1 cellular context compared by ENCODE assay signal in the genomic region with DNA sequence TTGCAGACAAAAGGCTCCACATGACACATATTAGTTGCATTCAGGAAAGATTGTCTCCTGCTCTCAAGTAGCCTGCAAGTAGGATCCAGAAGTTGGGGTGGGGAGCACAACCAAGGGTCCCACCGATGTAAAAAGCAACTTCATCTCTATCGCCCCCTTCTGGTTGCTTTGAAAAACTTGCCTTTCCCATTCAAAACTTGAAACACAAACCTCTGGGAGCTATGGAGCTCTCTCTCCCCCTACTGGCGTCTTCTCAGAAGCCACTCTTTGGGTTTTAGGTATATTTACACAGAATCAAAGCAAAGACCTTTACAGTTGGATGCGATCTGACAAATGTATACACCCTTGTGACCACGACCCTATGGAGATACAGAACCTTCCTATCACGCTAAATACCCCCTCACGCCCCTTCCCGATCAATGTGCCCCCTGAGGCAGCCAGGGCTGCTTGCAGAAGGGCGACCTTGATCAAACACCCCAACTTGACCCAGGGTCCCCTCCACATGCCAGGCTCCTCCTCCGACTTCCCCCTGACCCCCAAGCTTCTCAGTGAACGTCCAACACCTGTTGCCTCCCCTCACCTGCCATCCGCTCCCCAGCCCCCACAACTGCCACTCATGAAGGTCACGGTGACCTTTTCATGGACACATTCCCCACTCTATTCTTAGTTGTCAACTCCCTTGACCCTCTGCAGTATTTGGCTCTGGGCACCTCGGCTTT.
A peak's percentile ranks its signal among the peaks of the same experiment; 100 is the strongest.
TF ChIP-seq lines count a peak whose summit lies in the region.

No MANE protein-coding gene starts in this region.

TF ChIP-seq in HepG2, 621 proteins besides CTCF, POLR2A, EP300 and RAD21 (continued from another document and continues in another):
- TF ChIP-seq, protein P1, sequence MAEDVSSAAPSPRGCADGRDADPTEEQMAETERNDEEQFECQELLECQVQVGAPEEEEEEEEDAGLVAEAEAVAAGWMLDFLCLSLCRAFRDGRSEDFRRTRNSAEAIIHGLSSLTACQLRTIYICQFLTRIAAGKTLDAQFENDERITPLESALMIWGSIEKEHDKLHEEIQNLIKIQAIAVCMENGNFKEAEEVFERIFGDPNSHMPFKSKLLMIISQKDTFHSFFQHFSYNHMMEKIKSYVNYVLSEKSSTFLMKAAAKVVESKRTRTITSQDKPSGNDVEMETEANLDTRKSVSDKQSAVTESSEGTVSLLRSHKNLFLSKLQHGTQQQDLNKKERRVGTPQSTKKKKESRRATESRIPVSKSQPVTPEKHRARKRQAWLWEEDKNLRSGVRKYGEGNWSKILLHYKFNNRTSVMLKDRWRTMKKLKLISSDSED (CRISPR knock-in tag; IDR thresholded peaks at IDR 0.05) = no peak
- TF ChIP-seq HMGA1 (CRISPR knock-in tag; conservative IDR thresholded peaks at IDR 0.05) = no peak
- no peak for TF ChIP-seq SOX13 (IDR thresholded peaks at IDR 0.05)
- 0 out of 4 replicates have a peak, but pooled peaks of 1 of the 2 experiments have one; percentile 30 for TF ChIP-seq SOX13 (CRISPR knock-in tag; conservative IDR thresholded peaks at IDR 0.05 in 1 of 2, IDR thresholded peaks at IDR 0.05 in 1 of 2)
- TF ChIP-seq ZNF605 (CRISPR knock-in tag; IDR thresholded peaks at IDR 0.05) = 0 out of 2 replicates have a peak, but pooled peaks have one; percentile 43
- no peak for TF ChIP-seq SP5 (CRISPR knock-in tag; IDR thresholded peaks at IDR 0.05; ENCODE audit: borderline replicate concordance, low read depth)
- TF ChIP-seq, protein P2, sequence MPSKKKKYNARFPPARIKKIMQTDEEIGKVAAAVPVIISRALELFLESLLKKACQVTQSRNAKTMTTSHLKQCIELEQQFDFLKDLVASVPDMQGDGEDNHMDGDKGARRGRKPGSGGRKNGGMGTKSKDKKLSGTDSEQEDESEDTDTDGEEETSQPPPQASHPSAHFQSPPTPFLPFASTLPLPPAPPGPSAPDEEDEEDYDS (CRISPR knock-in tag; IDR thresholded peaks at IDR 0.05) = no peak
- no peak for TF ChIP-seq ZNF883 (CRISPR knock-in tag; IDR thresholded peaks at IDR 0.05; ENCODE audit: not compliant biosample characterization)
- TF ChIP-seq, protein P3, sequence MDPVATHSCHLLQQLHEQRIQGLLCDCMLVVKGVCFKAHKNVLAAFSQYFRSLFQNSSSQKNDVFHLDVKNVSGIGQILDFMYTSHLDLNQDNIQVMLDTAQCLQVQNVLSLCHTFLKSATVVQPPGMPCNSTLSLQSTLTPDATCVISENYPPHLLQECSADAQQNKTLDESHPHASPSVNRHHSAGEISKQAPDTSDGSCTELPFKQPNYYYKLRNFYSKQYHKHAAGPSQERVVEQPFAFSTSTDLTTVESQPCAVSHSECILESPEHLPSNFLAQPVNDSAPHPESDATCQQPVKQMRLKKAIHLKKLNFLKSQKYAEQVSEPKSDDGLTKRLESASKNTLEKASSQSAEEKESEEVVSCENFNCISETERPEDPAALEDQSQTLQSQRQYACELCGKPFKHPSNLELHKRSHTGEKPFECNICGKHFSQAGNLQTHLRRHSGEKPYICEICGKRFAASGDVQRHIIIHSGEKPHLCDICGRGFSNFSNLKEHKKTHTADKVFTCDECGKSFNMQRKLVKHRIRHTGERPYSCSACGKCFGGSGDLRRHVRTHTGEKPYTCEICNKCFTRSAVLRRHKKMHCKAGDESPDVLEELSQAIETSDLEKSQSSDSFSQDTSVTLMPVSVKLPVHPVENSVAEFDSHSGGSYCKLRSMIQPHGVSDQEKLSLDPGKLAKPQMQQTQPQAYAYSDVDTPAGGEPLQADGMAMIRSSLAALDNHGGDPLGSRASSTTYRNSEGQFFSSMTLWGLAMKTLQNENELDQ (CRISPR knock-in tag; IDR thresholded peaks at IDR 0.05; ENCODE audit: borderline replicate concordance) = no peak
- TF ChIP-seq, protein P4, sequence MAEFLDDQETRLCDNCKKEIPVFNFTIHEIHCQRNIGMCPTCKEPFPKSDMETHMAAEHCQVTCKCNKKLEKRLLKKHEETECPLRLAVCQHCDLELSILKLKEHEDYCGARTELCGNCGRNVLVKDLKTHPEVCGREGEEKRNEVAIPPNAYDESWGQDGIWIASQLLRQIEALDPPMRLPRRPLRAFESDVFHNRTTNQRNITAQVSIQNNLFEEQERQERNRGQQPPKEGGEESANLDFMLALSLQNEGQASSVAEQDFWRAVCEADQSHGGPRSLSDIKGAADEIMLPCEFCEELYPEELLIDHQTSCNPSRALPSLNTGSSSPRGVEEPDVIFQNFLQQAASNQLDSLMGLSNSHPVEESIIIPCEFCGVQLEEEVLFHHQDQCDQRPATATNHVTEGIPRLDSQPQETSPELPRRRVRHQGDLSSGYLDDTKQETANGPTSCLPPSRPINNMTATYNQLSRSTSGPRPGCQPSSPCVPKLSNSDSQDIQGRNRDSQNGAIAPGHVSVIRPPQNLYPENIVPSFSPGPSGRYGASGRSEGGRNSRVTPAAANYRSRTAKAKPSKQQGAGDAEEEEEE (CRISPR knock-in tag; IDR thresholded peaks at IDR 0.05; ENCODE audit: borderline replicate concordance) = no peak
- TF ChIP-seq TBX3 (IDR thresholded peaks at IDR 0.05; ENCODE audit: borderline replicate concordance) = no peak
- TF ChIP-seq, protein P5, sequence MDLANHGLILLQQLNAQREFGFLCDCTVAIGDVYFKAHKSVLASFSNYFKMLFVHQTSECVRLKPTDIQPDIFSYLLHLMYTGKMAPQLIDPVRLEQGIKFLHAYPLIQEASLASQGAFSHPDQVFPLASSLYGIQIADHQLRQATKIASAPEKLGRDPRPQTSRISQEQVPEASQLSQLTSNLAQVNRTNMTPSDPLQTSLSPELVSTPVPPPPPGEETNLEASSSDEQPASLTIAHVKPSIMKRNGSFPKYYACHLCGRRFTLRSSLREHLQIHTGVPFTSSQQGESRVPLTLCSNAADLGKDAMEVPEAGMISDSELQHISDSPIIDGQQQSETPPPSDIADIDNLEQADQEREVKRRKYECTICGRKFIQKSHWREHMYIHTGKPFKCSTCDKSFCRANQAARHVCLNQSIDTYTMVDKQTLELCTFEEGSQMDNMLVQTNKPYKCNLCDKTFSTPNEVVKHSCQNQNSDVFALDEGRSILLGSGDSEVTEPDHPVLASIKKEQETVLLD (CRISPR knock-in tag; IDR thresholded peaks at IDR 0.05; ENCODE audit: low read depth) = no peak
- TF ChIP-seq, protein P6, sequence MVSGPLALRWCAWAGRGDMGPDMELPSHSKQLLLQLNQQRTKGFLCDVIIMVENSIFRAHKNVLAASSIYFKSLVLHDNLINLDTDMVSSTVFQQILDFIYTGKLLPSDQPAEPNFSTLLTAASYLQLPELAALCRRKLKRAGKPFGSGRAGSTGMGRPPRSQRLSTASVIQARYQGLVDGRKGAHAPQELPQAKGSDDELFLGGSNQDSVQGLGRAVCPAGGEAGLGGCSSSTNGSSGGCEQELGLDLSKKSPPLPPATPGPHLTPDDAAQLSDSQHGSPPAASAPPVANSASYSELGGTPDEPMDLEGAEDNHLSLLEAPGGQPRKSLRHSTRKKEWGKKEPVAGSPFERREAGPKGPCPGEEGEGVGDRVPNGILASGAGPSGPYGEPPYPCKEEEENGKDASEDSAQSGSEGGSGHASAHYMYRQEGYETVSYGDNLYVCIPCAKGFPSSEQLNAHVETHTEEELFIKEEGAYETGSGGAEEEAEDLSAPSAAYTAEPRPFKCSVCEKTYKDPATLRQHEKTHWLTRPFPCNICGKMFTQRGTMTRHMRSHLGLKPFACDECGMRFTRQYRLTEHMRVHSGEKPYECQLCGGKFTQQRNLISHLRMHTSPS (CRISPR knock-in tag; IDR thresholded peaks at IDR 0.05; ENCODE audit: low read depth) = no peak
- TF ChIP-seq ZNF83 (CRISPR knock-in tag; IDR thresholded peaks at IDR 0.05; ENCODE audit: borderline replicate concordance) = no peak
- TF ChIP-seq, protein P7, sequence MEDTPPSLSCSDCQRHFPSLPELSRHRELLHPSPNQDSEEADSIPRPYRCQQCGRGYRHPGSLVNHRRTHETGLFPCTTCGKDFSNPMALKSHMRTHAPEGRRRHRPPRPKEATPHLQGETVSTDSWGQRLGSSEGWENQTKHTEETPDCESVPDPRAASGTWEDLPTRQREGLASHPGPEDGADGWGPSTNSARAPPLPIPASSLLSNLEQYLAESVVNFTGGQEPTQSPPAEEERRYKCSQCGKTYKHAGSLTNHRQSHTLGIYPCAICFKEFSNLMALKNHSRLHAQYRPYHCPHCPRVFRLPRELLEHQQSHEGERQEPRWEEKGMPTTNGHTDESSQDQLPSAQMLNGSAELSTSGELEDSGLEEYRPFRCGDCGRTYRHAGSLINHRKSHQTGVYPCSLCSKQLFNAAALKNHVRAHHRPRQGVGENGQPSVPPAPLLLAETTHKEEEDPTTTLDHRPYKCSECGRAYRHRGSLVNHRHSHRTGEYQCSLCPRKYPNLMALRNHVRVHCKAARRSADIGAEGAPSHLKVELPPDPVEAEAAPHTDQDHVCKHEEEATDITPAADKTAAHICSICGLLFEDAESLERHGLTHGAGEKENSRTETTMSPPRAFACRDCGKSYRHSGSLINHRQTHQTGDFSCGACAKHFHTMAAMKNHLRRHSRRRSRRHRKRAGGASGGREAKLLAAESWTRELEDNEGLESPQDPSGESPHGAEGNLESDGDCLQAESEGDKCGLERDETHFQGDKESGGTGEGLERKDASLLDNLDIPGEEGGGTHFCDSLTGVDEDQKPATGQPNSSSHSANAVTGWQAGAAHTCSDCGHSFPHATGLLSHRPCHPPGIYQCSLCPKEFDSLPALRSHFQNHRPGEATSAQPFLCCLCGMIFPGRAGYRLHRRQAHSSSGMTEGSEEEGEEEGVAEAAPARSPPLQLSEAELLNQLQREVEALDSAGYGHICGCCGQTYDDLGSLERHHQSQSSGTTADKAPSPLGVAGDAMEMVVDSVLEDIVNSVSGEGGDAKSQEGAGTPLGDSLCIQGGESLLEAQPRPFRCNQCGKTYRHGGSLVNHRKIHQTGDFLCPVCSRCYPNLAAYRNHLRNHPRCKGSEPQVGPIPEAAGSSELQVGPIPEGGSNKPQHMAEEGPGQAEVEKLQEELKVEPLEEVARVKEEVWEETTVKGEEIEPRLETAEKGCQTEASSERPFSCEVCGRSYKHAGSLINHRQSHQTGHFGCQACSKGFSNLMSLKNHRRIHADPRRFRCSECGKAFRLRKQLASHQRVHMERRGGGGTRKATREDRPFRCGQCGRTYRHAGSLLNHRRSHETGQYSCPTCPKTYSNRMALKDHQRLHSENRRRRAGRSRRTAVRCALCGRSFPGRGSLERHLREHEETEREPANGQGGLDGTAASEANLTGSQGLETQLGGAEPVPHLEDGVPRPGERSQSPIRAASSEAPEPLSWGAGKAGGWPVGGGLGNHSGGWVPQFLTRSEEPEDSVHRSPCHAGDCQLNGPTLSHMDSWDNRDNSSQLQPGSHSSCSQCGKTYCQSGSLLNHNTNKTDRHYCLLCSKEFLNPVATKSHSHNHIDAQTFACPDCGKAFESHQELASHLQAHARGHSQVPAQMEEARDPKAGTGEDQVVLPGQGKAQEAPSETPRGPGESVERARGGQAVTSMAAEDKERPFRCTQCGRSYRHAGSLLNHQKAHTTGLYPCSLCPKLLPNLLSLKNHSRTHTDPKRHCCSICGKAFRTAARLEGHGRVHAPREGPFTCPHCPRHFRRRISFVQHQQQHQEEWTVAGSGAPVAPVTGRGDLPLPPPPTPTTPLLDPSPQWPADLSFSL (CRISPR knock-in tag; IDR thresholded peaks at IDR 0.05) = no peak
- TF ChIP-seq HMG20A (CRISPR knock-in tag; IDR thresholded peaks at IDR 0.05; ENCODE audit: borderline replicate concordance) = no peak
- TF ChIP-seq ZNF557 (CRISPR knock-in tag; IDR thresholded peaks at IDR 0.05) = no peak
- no peak for TF ChIP-seq NR2F6 (IDR thresholded peaks at IDR 0.05)
- no peak for TF ChIP-seq NR2F6 (CRISPR knock-in tag; IDR thresholded peaks at IDR 0.05)
- TF ChIP-seq, protein P8, sequence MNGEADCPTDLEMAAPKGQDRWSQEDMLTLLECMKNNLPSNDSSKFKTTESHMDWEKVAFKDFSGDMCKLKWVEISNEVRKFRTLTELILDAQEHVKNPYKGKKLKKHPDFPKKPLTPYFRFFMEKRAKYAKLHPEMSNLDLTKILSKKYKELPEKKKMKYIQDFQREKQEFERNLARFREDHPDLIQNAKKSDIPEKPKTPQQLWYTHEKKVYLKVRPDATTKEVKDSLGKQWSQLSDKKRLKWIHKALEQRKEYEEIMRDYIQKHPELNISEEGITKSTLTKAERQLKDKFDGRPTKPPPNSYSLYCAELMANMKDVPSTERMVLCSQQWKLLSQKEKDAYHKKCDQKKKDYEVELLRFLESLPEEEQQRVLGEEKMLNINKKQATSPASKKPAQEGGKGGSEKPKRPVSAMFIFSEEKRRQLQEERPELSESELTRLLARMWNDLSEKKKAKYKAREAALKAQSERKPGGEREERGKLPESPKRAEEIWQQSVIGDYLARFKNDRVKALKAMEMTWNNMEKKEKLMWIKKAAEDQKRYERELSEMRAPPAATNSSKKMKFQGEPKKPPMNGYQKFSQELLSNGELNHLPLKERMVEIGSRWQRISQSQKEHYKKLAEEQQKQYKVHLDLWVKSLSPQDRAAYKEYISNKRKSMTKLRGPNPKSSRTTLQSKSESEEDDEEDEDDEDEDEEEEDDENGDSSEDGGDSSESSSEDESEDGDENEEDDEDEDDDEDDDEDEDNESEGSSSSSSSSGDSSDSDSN (CRISPR knock-in tag; IDR thresholded peaks at IDR 0.05) = no peak
- no peak for TF ChIP-seq JARID2 (CRISPR knock-in tag; IDR thresholded peaks at IDR 0.05; ENCODE audit: insufficient replicate concordance)
- TF ChIP-seq TRIM24 (CRISPR knock-in tag; IDR thresholded peaks at IDR 0.05) = no peak
- 0 out of 2 replicates have a peak, but pooled peaks have one; percentile 29 for TF ChIP-seq HDAC2 (CRISPR knock-in tag; IDR thresholded peaks at IDR 0.05)
- no peak for TF ChIP-seq ZNF563 (CRISPR knock-in tag; IDR thresholded peaks at IDR 0.05)
- TF ChIP-seq HNRNPLL (IDR thresholded peaks at IDR 0.05; ENCODE audit: low read depth, low read length, poor library complexity, severe bottlenecking) = no peak
- no peak for TF ChIP-seq SNAPC2 (CRISPR knock-in tag; IDR thresholded peaks at IDR 0.05)
- TF ChIP-seq, protein P9, sequence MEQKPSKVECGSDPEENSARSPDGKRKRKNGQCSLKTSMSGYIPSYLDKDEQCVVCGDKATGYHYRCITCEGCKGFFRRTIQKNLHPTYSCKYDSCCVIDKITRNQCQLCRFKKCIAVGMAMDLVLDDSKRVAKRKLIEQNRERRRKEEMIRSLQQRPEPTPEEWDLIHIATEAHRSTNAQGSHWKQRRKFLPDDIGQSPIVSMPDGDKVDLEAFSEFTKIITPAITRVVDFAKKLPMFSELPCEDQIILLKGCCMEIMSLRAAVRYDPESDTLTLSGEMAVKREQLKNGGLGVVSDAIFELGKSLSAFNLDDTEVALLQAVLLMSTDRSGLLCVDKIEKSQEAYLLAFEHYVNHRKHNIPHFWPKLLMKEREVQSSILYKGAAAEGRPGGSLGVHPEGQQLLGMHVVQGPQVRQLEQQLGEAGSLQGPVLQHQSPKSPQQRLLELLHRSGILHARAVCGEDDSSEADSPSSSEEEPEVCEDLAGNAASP (CRISPR knock-in tag; IDR thresholded peaks at IDR 0.05; ENCODE audit: borderline replicate concordance) = no peak
- TF ChIP-seq, protein P10, sequence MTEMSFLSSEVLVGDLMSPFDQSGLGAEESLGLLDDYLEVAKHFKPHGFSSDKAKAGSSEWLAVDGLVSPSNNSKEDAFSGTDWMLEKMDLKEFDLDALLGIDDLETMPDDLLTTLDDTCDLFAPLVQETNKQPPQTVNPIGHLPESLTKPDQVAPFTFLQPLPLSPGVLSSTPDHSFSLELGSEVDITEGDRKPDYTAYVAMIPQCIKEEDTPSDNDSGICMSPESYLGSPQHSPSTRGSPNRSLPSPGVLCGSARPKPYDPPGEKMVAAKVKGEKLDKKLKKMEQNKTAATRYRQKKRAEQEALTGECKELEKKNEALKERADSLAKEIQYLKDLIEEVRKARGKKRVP (CRISPR knock-in tag; IDR thresholded peaks at IDR 0.05) = no peak
